Comparison of ENCODE assay signal across 10 cellular contexts in genomic region chr10:11209810-11210141, GRCh38.
DNase-seq lines count a peak whose midpoint lies in the region; ATAC-seq lines count a peak whose summit lies in the region.
"Had no signal": no experiment of that assay in that cellular context is flagged by ENCODE, and none has a peak within 500 bp of the region (broad histone marks: within the 10 kb centered on the region; RNA-seq: fewer than 3 reads in every experiment).

No MANE protein-coding gene starts in this region.

- no peak for DNase-seq in activated T-cell treated with anti-CD3 and anti-CD28 coated beads, Interleukin-2, amount 50 U/mL, for 4 hours
- no peak for DNase-seq in activated T-cell treated with anti-CD3 and anti-CD28 coated beads for 4 hours
- no peak for DNase-seq in stimulated activated naive B cell treated with anti-CD40 and anti-IgM and Interleukin-4, amounts not matched to agents 10 μg/mL and 1 μg/mL and 100 μg/mL, for 72 hours
- DNase-seq in ACHN, result no peak
- no peak for DNase-seq in DMS114 treated with DMSO at 0.1 percent for 48 hours (lab: John Stamatoyannopoulos, UW; ENCODE audit: unreplicated experiment)
- DNase-seq: transverse colon had no signal

- no peak for ATAC-seq in activated T-cell treated with anti-CD3 and anti-CD28 coated beads, Interleukin-2, amount 50 U/mL, for 4 hours
- ATAC-seq in HG02943 (IDR thresholded peaks at IDR 0.05; ENCODE audit: low read depth, unreplicated experiment) (peak; percentile 34), HG03457 (IDR thresholded peaks at IDR 0.05; ENCODE audit: unreplicated experiment) (no peak)
- ATAC-seq in stimulated activated naive B cell treated with anti-CD40 and anti-IgM and Interleukin-4, amounts not matched to agents 10 μg/mL and 1 μg/mL and 100 μg/mL, for 72 hours (replicated peaks), result peak; percentile 15 to 32

- peak overlapping the region; percentile 61 for H3K4me3 Mint-ChIP-seq in activated T-cell treated with anti-CD3 and anti-CD28 coated beads, Interleukin-2, amount 50 U/mL, for 4 hours
- H3K4me3 Mint-ChIP-seq in activated naive CD8-positive, alpha-beta T cell, result peak overlapping the region; percentile 86
- peak overlapping the region; percentile 80 to 84 for H3K4me3 Mint-ChIP-seq in stimulated activated naive B cell treated with anti-CD40 and anti-IgM and Interleukin-4, amounts not matched to agents 10 μg/mL and 1 μg/mL and 100 μg/mL, for 72 hours

- in situ Hi-C loops in ACHN (cut with HindIII; ENCODE audit: low pct_ligation_motif_present, low pct_unique_long_range_greater_than_20kb, low sequenced_read_pairs), result no loop called here

- no peaks in the 10 kb centered on the region for H3K27me3 Mint-ChIP-seq in activated T-cell treated with anti-CD3 and anti-CD28 coated beads, Interleukin-2, amount 50 U/mL, for 4 hours (ENCODE audit: low read depth)
- no peaks in the 10 kb centered on the region for H3K27me3 Mint-ChIP-seq in activated naive CD8-positive, alpha-beta T cell
- no peaks in the 10 kb centered on the region for H3K27me3 Mint-ChIP-seq in stimulated activated naive B cell treated with anti-CD40 and anti-IgM and Interleukin-4, amounts not matched to agents 10 μg/mL and 1 μg/mL and 100 μg/mL, for 72 hours

- peak overlapping the region; percentile 97 for H3K27ac Mint-ChIP-seq in activated naive CD8-positive, alpha-beta T cell
- peak overlapping the region; percentile 94 for H3K27ac Mint-ChIP-seq in stimulated activated naive B cell treated with anti-CD40 and anti-IgM and Interleukin-4, amounts not matched to agents 10 μg/mL and 1 μg/mL and 100 μg/mL, for 72 hours
- H3K27ac Mint-ChIP-seq: progenitor cell of endocrine pancreas had no signal

- H3K4me1 Mint-ChIP-seq in activated T-cell treated with anti-CD3 and anti-CD28 coated beads, Interleukin-2, amount 50 U/mL, for 4 hours (ENCODE audit: low read depth), result peaks cover 100% of the 10 kb centered on the region
- H3K4me1 Mint-ChIP-seq in activated naive CD8-positive, alpha-beta T cell (ENCODE audit: low read depth), result peaks cover 100% of the 10 kb centered on the region
- H3K4me1 Mint-ChIP-seq in stimulated activated naive B cell treated with anti-CD40 and anti-IgM and Interleukin-4, amounts not matched to agents 10 μg/mL and 1 μg/mL and 100 μg/mL, for 72 hours, result peaks cover 78 to 100% of the 10 kb centered on the region in 2 donors

- no peaks in the 10 kb centered on the region for H3K9me3 Mint-ChIP-seq in activated T-cell treated with anti-CD3 and anti-CD28 coated beads, Interleukin-2, amount 50 U/mL, for 4 hours
- no peaks in the 10 kb centered on the region for H3K9me3 Mint-ChIP-seq in activated naive CD8-positive, alpha-beta T cell (ENCODE audit: low read depth)
- H3K9me3 Mint-ChIP-seq in stimulated activated naive B cell treated with anti-CD40 and anti-IgM and Interleukin-4, amounts not matched to agents 10 μg/mL and 1 μg/mL and 100 μg/mL, for 72 hours, result no peaks in the 10 kb centered on the region

- peaks cover 48% of the 10 kb centered on the region for H3K36me3 Mint-ChIP-seq in activated T-cell treated with anti-CD3 and anti-CD28 coated beads, Interleukin-2, amount 50 U/mL, for 4 hours (ENCODE audit: insufficient read depth)
- H3K36me3 Mint-ChIP-seq in activated naive CD8-positive, alpha-beta T cell, result peaks cover 25% of the 10 kb centered on the region
- H3K36me3 Mint-ChIP-seq in stimulated activated naive B cell treated with anti-CD40 and anti-IgM and Interleukin-4, amounts not matched to agents 10 μg/mL and 1 μg/mL and 100 μg/mL, for 72 hours, result peaks cover 73 to 91% of the 10 kb centered on the region in 2 donors

Comparison
In these comparisons a context has a peak if more than half of its experiments do, and no peak if none do; other contexts are left out.
1. ATAC-seq: peak in HG02943 (single experiment) and stimulated activated naive B cell treated with anti-CD40 and anti-IgM and Interleukin-4, amounts not matched to agents 10 μg/mL and 1 μg/mL and 100 μg/mL, for 72 hours (2 of 2); none in activated T-cell treated with anti-CD3 and anti-CD28 coated beads, Interleukin-2, amount 50 U/mL, for 4 hours (0 of 2) and HG03457 (single experiment).
2. Peak in every context shown above with its lines, with median percentiles within 50 percentile points of each other: H3K4me3 Mint-ChIP-seq.